3 cellular contexts compared by ENCODE assay signal in genomic region chr6:139666284-139666683, GRCh38.
"Had no signal": no experiment of that assay in that cellular context is flagged by ENCODE, and none has a peak within 500 bp of the region (broad histone marks: within the 10 kb centered on the region; RNA-seq: fewer than 3 reads in every experiment).

No MANE protein-coding gene starts in this region.

- DNase-seq: GDM1, GF-D8 had no signal

- H3K4me3 ChIP-seq: GM12878 had no signal
